Comparison of ENCODE assay signal across 12 cellular contexts in genomic region chr21:31397515-31397926, GRCh38. TPM values are rescaled to one million over a fixed set of nuclear protein-coding genes. Genes with fewer than 3 reads are reported as not detected.
DNase-seq lines count a peak whose midpoint lies in the region; ATAC-seq and TF ChIP-seq lines count a peak whose summit lies in the region.
"Had no signal": no experiment of that assay in that cellular context is flagged by ENCODE, and none has a peak within 500 bp of the region (broad histone marks: within the 10 kb centered on the region; RNA-seq: fewer than 3 reads in every experiment).

No MANE protein-coding gene starts in this region.

- no peak for TF ChIP-seq POLR2A in right lobe of liver (IDR thresholded peaks at IDR 0.05)

- CTCF ChIA-PET in CD8-positive, alpha-beta T cell (lab: Charles Lee): interaction anchor here (0.9 to 1.3 kb wide), 2 partner anchors 49 to 161 kb away, joined by 4 read pairs; no protein-coding TSS in a partner anchor
- CTCF ChIA-PET in T-cell (lab: Charles Lee): interaction anchor here in 1 of 2 donors (1.0 kb wide), 1 partner anchor 14 kb away, joined by 4 read pairs; no protein-coding TSS in a partner anchor

- no peak for DNase-seq in CD8-positive, alpha-beta T cell
- DNase-seq in T-cell: no peak
- DNase-seq in middle frontal gyrus (ENCODE audit: extremely low spot score, low spot score): peak; percentile 28
- no peak for DNase-seq in right lobe of liver
- DNase-seq in effector CD4-positive, alpha-beta T cell: no peak
- no peak for DNase-seq in GM23248
- DNase-seq in activated gamma-delta T cell (lab: John Stamatoyannopoulos, UW): no peak
- DNase-seq: brain microvascular endothelial cell, DMS79 treated with DMSO at 0.1 percent for 48 hours, psoas muscle, SIG-M5 had no signal

- no peaks in the 10 kb centered on the region for H3F3A ChIP-seq in GM23248 (ENCODE audit: insufficient read depth)

- in situ Hi-C loops in GM23248 (cut with MboI): no loop called here

- H3K27me3 Mint-ChIP-seq in CD8-positive, alpha-beta T cell (ENCODE audit: low read depth): no peaks in the 10 kb centered on the region
- no peaks in the 10 kb centered on the region for H3K27me3 Mint-ChIP-seq in T-cell

- H3K9me3 ChIP-seq in CD8-positive, alpha-beta T cell (ENCODE audit: low read length): no peaks in the 10 kb centered on the region
- H3K9me3 ChIP-seq in right lobe of liver (no peaks in the 10 kb centered on the region), GM23248 (ENCODE audit: low read depth) (no peaks in the 10 kb centered on the region)
- H3K9me3 ChIP-seq: psoas muscle had no signal

- H3K4me1 Mint-ChIP-seq in CD8-positive, alpha-beta T cell (ENCODE audit: low read depth): peaks cover 58% of the 10 kb centered on the region
- H3K4me1 Mint-ChIP-seq in T-cell: peaks cover 53 to 59% (median 56%) of the 10 kb centered on the region in 3 donors

- intact Hi-C loops in CD8-positive, alpha-beta T cell (cut with DNase I, micrococcal nuclease): loop anchor here in 1 of 2 experiments (5.0 kb wide), 3 partner anchors 45 to 215 kb away; no protein-coding TSS in a partner anchor
- intact Hi-C loops in right lobe of liver (cut with DNase I): no loop called here

- H3K4me1 ChIP-seq in CD8-positive, alpha-beta T cell (ENCODE audit: insufficient read depth, low read length): peaks cover 47% of the 10 kb centered on the region
- H3K4me1 ChIP-seq in KMS-11 (ENCODE audit: low read depth, poor library complexity, severe bottlenecking) (peaks cover 47% of the 10 kb centered on the region), right lobe of liver (no peaks in the 10 kb centered on the region), GM23248 (ENCODE audit: insufficient read depth) (no peaks in the 10 kb centered on the region)
- H3K4me1 ChIP-seq: psoas muscle had no signal

- no peaks in the 10 kb centered on the region for H3K79me2 ChIP-seq in KMS-11 (ENCODE audit: insufficient read depth, low read depth)
- no peaks in the 10 kb centered on the region for H3K79me2 ChIP-seq in GM23248 (ENCODE audit: insufficient read depth)

- no peak overlapping the region for H3K27ac ChIP-seq in CD8-positive, alpha-beta T cell (ENCODE audit: low read depth, low read length)
- H3K27ac ChIP-seq in KMS-11: peak overlapping the region; percentile 70; the same call in 1 of the 2 replicates
- H3K27ac ChIP-seq in right lobe of liver: no peak overlapping the region
- no peak overlapping the region for H3K27ac ChIP-seq in GM23248
- H3K27ac ChIP-seq: brain microvascular endothelial cell, psoas muscle had no signal

- no peaks in the 10 kb centered on the region for H3K36me3 Mint-ChIP-seq in CD8-positive, alpha-beta T cell
- H3K36me3 Mint-ChIP-seq in T-cell: no peaks in the 10 kb centered on the region

- POLR2A ChIA-PET in CD8-positive, alpha-beta T cell (lab: Charles Lee): interaction anchor here (0.7 to 1.0 kb wide), 4 partner anchors 10 to 162 kb away, joined by 3 to 4 read pairs (median 3); no protein-coding TSS in a partner anchor
- POLR2A ChIA-PET in T-cell (lab: Charles Lee): interaction anchor here in 1 of 2 donors (0.5 kb wide), 1 partner anchor 159 kb away, joined by 6 read pairs; no protein-coding TSS in a partner anchor

- WGBS in right lobe of liver (ENCODE audit: insufficient coverage, low coverage, low lambda C conversion rate, missing lambda C conversion rate): 60% methylated on average over 5 of the region's 5 CpGs
- 29 to 34% methylated on average over 5 of the region's 5 CpGs for WGBS in GM23248 (ENCODE audit: low coverage in 1 of 2, low lambda C conversion rate in 2 of 2, missing lambda C conversion rate in 2 of 2), 2 experiments

- H3K4me2 ChIP-seq in KMS-11 (peak overlapping the region; percentile 43; the same call in 1 of the 2 replicates), GM23248 (ENCODE audit: unreplicated experiment) (no peak overlapping the region)

- H3K4me3 Mint-ChIP-seq in CD8-positive, alpha-beta T cell: no peak overlapping the region
- peak overlapping the region in 1 of 3 donors; percentile 56 for H3K4me3 Mint-ChIP-seq in T-cell

- ATAC-seq in CD8-positive, alpha-beta T cell: no peak
- ATAC-seq in T-cell (replicated peaks in 1 of 4) (peak in 1 of 4 experiments; percentile 25), right lobe of liver (no peak)
- ATAC-seq: psoas muscle had no signal

- no peak overlapping the region for H3K9ac ChIP-seq in KMS-11
- H3K9ac ChIP-seq in GM23248: no peak overlapping the region

- no peaks in the 10 kb centered on the region for H3K9me2 ChIP-seq in GM23248 (ENCODE audit: insufficient read depth)

- peak overlapping the region; percentile 14 for H3K4me3 ChIP-seq in CD8-positive, alpha-beta T cell (ENCODE audit: low read depth, low read length)
- H3K4me3 ChIP-seq in KMS-11 (IDR thresholded peaks at IDR 0.05; ENCODE audit: insufficient read depth, low read depth, low read length) (no peak overlapping the region), right lobe of liver (no peak overlapping the region), GM23248 (no peak overlapping the region)
- H3K4me3 ChIP-seq: psoas muscle had no signal

- H2AFZ ChIP-seq in KMS-11 (ENCODE audit: low read depth) (no peak overlapping the region), GM23248 (no peak overlapping the region)

- no peaks in the 10 kb centered on the region for H3K36me3 ChIP-seq in CD8-positive, alpha-beta T cell (ENCODE audit: insufficient read depth, low read length)
- H3K36me3 ChIP-seq in KMS-11 (ENCODE audit: insufficient read depth) (no peaks in the 10 kb centered on the region), right lobe of liver (no peaks in the 10 kb centered on the region), GM23248 (ENCODE audit: low read depth) (no peaks in the 10 kb centered on the region)
- H3K36me3 ChIP-seq: brain microvascular endothelial cell had no signal

- H4K20me1 ChIP-seq in KMS-11 (ENCODE audit: insufficient read depth) (no peaks in the 10 kb centered on the region), GM23248 (ENCODE audit: insufficient read depth) (no peaks in the 10 kb centered on the region)

- H3K27ac Mint-ChIP-seq in CD8-positive, alpha-beta T cell: peak overlapping the region; percentile 84
- peak overlapping the region; percentile 82 to 84 for H3K27ac Mint-ChIP-seq in T-cell

- no peaks in the 10 kb centered on the region for H3K27me3 ChIP-seq in CD8-positive, alpha-beta T cell (ENCODE audit: insufficient read depth, low read length)
- no peaks in the 10 kb centered on the region for H3K27me3 ChIP-seq in KMS-11 (ENCODE audit: insufficient read depth, low read depth)
- no peaks in the 10 kb centered on the region for H3K27me3 ChIP-seq in right lobe of liver
- H3K27me3 ChIP-seq in GM23248 (replicated peaks; ENCODE audit: insufficient read depth): peaks cover 7% of the 10 kb centered on the region; the same call in 1 of the 2 replicates
- H3K27me3 ChIP-seq: brain microvascular endothelial cell had no signal

- no peaks in the 10 kb centered on the region for H3K9me3 Mint-ChIP-seq in CD8-positive, alpha-beta T cell
- H3K9me3 Mint-ChIP-seq in T-cell: no peaks in the 10 kb centered on the region

- no peak for TF ChIP-seq CTCF in CD8-positive, alpha-beta T cell (IDR thresholded peaks at IDR 0.05)
- TF ChIP-seq CTCF in KMS-11 (conservative IDR thresholded peaks at IDR 0.05; ENCODE audit: low read depth, low read length): no peak
- no peak for TF ChIP-seq CTCF in right lobe of liver (IDR thresholded peaks at IDR 0.05)

RNA-seq across cellular contexts. Expression of gene TIAM1, which starts 53.5 kb away (rescaled TPM):
- total RNA-seq in CD8-positive, alpha-beta T cell: 1 to 10 TPM; 8.0 to 8.5 TPM
- total RNA-seq in T-cell (10 to 100 TPM; 60.8 to 79.4 (median 65.5) TPM), right lobe of liver (10 to 100 TPM in 2 of 6 experiments, 1 to 10 TPM in 4; 4.8 to 12.5 (median 7.7) TPM)
- total RNA-seq in GM23248 (2014; rRNA removed; shearing (Covaris generic)): 7.6 and 13.2 TPM in 2 replicates
- polyA plus RNA-seq in GM23248 (2016; fragmentation: Nextera tagmentation; extraction: Ambion mirVana): 2.6 and 3.2 TPM in 2 replicates
